ENCODE assay signal across 21 cellular contexts in genomic region chr2:119552902-119553301, GRCh38. TPM values are rescaled to one million over a fixed set of nuclear protein-coding genes. Genes with fewer than 3 reads are reported as not detected.
DNase-seq lines count a peak whose midpoint lies in the region; ATAC-seq, FAIRE-seq and TF ChIP-seq lines count a peak whose summit lies in the region.
"Had no signal": no experiment of that assay in that cellular context is flagged by ENCODE, and none has a peak within 500 bp of the region (broad histone marks: within the 10 kb centered on the region; RNA-seq: fewer than 3 reads in every experiment).

No MANE protein-coding gene starts in this region.

- H3K27me3 Mint-ChIP-seq in GM23338 (ENCODE audit: insufficient read depth, low read depth, poor library complexity) (peaks cover 2% of the 10 kb centered on the region), endothelial cell (ENCODE audit: unreplicated experiment) (no peaks in the 10 kb centered on the region)

- no peak for FAIRE-seq in K562 (lab: Jason Lieb, UNC)
- FAIRE-seq in pancreas (lab: Jason Lieb, UNC): no peak
- FAIRE-seq: H1, HepG2 had no signal

- H3K9me1 ChIP-seq in K562 (ENCODE audit: control insufficient read depth, insufficient read depth, low read length): no peaks in the 10 kb centered on the region

- intact Hi-C loops in K562 (cut with micrococcal nuclease): no loop called here
- intact Hi-C loops in left lung (cut with DNase I): no loop called here
- intact Hi-C loops in pancreas (cut with DNase I): no loop called here
- intact Hi-C loops in uterus (cut with DNase I; ENCODE audit: low total_unique reads): no loop called here

- no peaks in the 10 kb centered on the region for H3K79me2 ChIP-seq in GM23338 (replicated peaks; ENCODE audit: insufficient read depth)
- H3K79me2 ChIP-seq in K562 (ENCODE audit: control insufficient read depth, insufficient read depth, low read length): no peaks in the 10 kb centered on the region

- H3K4me3 ChIP-seq in GM23338: no peak overlapping the region
- H3K4me3 ChIP-seq in K562: no peak overlapping the region
- no peak overlapping the region for H3K4me3 ChIP-seq in left lung
- H3K4me3 ChIP-seq in pancreas: no peak overlapping the region
- no peak overlapping the region for H3K4me3 ChIP-seq in uterus

- no peaks in the 10 kb centered on the region; the same call in 2 of the 3 replicates for H3K4me1 Mint-ChIP-seq in GM23338
- no peaks in the 10 kb centered on the region for H3K4me1 Mint-ChIP-seq in endothelial cell (ENCODE audit: unreplicated experiment)
- H3K4me1 Mint-ChIP-seq: H9, IgD-negative memory B cell had no signal

- DNase-seq in GM23338 (ENCODE audit: low spot score): no peak
- no peak for DNase-seq in K562 (ENCODE audit: extremely low read depth in 1 of 4, low spot score in 3 of 4)
- DNase-seq in left lung: no peak
- no peak for DNase-seq in pancreas
- DNase-seq in endothelial cell (ENCODE audit: low spot score): no peak
- no peak for DNase-seq in uterus
- no peak for DNase-seq in AML-193 (lab: John Stamatoyannopoulos, UW)
- DNase-seq: ACHN; Caco-2; CD4-positive, alpha-beta T cell; DMS153; DMS79; GDM1; H9 had no signal

- POLR2A ChIA-PET in K562 (lab: Yijun Ruan, JAX): no interaction called here

- H3K9me3 ChIP-seq in K562 (replicated peaks; ENCODE audit: control insufficient read depth, insufficient read depth, low read depth, low read length) (no peaks in the 10 kb centered on the region), left lung (no peaks in the 10 kb centered on the region), pancreas (no peaks in the 10 kb centered on the region), uterus (no peaks in the 10 kb centered on the region)
- H3K9me3 ChIP-seq: Caco-2 had no signal

- no peaks in the 10 kb centered on the region for H3K36me3 ChIP-seq in GM23338 (ENCODE audit: insufficient read depth)
- no peaks in the 10 kb centered on the region for H3K36me3 ChIP-seq in K562 (ENCODE audit: control insufficient read depth, insufficient read depth, low read length)
- no peaks in the 10 kb centered on the region for H3K36me3 ChIP-seq in left lung
- no peaks in the 10 kb centered on the region for H3K36me3 ChIP-seq in pancreas
- H3K36me3 ChIP-seq in uterus: no peaks in the 10 kb centered on the region

- H2AFZ ChIP-seq in GM23338 (peak overlapping the region; percentile 40; the same call in 1 of the 2 replicates), K562 (ENCODE audit: low read depth, low read length) (peak overlapping the region; percentile 11; the same call in 1 of the 2 replicates)

- no TSS peak for BruUV-seq in K562 (replicated peaks; lab: Mats Ljungman, UMichigan)

- ATAC-seq in GM23338 (no peak), K562 (no peak), left lung (peak; percentile 66), pancreas (no peak), GM18517 (IDR thresholded peaks at IDR 0.05; ENCODE audit: unreplicated experiment) (no peak)
- ATAC-seq: HepG2 had no signal

- in situ Hi-C loops in K562 (cut with MboI): no loop called here

- no peak for TF ChIP-seq RAD21 in K562 (CRISPR knock-in tag; conservative IDR thresholded peaks at IDR 0.05 in 1 of 2, IDR thresholded peaks at IDR 0.05 in 1 of 2)

- TF ChIP-seq EP300 in K562 (IDR thresholded peaks at IDR 0.05; ENCODE audit: low read length): no peak

- H3K4me2 ChIP-seq in GM23338 (no peak overlapping the region), K562 (ENCODE audit: insufficient read depth, low read length) (no peak overlapping the region)

- H3K4me1 ChIP-seq in GM23338 (ENCODE audit: insufficient read depth) (no peaks in the 10 kb centered on the region), K562 (replicated peaks in 1 of 2; ENCODE audit: control insufficient read depth in 2 of 2, insufficient read depth in 2 of 2, low read length in 2 of 2) (no peaks in the 10 kb centered on the region), left lung (no peaks in the 10 kb centered on the region), pancreas (peaks cover 38 to 63% (median 53%) of the 10 kb centered on the region in 3 donors), uterus (no peaks in the 10 kb centered on the region)

- H3K27me3 ChIP-seq in GM23338 (ENCODE audit: insufficient read depth): no peaks in the 10 kb centered on the region
- H3K27me3 ChIP-seq in K562 (ENCODE audit: control insufficient read depth in 2 of 2, insufficient read depth in 2 of 2, low read length in 2 of 2): no peaks in the 10 kb centered on the region
- no peaks in the 10 kb centered on the region for H3K27me3 ChIP-seq in left lung
- H3K27me3 ChIP-seq in pancreas: no peaks in the 10 kb centered on the region
- no peaks in the 10 kb centered on the region for H3K27me3 ChIP-seq in uterus

- no peak overlapping the region for H3K4me3 Mint-ChIP-seq in GM23338
- H3K4me3 Mint-ChIP-seq in endothelial cell (ENCODE audit: unreplicated experiment): no peak overlapping the region
- H3K4me3 Mint-ChIP-seq: CD4-positive, alpha-beta T cell; H9; IgD-negative memory B cell had no signal

- no peak for TF ChIP-seq CTCF in GM23338 (conservative IDR thresholded peaks at IDR 0.05; ENCODE audit: low read depth in 2 of 2)
- TF ChIP-seq CTCF in K562 (IDR thresholded peaks at IDR 0.05 in 2 of 3, conservative IDR thresholded peaks at IDR 0.05 in 1 of 3; ENCODE audit: insufficient read depth in 2 of 3, low read depth in 1 of 3, low read length in 3 of 3): no peak
- TF ChIP-seq CTCF in left lung (IDR thresholded peaks at IDR 0.05): no peak
- TF ChIP-seq CTCF in pancreas (IDR thresholded peaks at IDR 0.05): no peak
- TF ChIP-seq CTCF in endothelial cell (IDR thresholded peaks at IDR 0.05; ENCODE audit: unreplicated experiment): no peak
- TF ChIP-seq CTCF in uterus (IDR thresholded peaks at IDR 0.05): no peak

- no peaks in the 10 kb centered on the region for H3F3A ChIP-seq in GM23338 (replicated peaks; ENCODE audit: low read depth)

- H3K9me2 ChIP-seq in GM23338 (ENCODE audit: insufficient read depth): peaks cover 5% of the 10 kb centered on the region

- H3K9me3 Mint-ChIP-seq in GM23338: no peaks in the 10 kb centered on the region
- no peaks in the 10 kb centered on the region for H3K9me3 Mint-ChIP-seq in endothelial cell (ENCODE audit: unreplicated experiment)
- H3K9me3 Mint-ChIP-seq: CD4-positive, alpha-beta T cell; H9; IgD-negative memory B cell had no signal

- 29% methylated on average over 3 of the region's 3 CpGs for WGBS in K562 (ENCODE audit: insufficient coverage, low coverage, missing lambda C conversion rate)
- WGBS in pancreas, 2 donors: 73 to 76% methylated on average over 3 of the region's 3 CpGs

- H3K27ac Mint-ChIP-seq in GM23338 (no peak overlapping the region), endothelial cell (ENCODE audit: unreplicated experiment) (no peak overlapping the region)
- H3K27ac Mint-ChIP-seq: CD4-positive, alpha-beta T cell; H9 had no signal

- TF ChIP-seq POLR2A in K562 (conservative IDR thresholded peaks at IDR 0.05) (no peak), uterus (IDR thresholded peaks at IDR 0.05) (no peak)

- no peak overlapping the region for H3K9ac ChIP-seq in K562 (ENCODE audit: insufficient read depth in 1 of 2, low read depth in 2 of 2, low read length in 2 of 2)

- H3K36me3 Mint-ChIP-seq in GM23338 (ENCODE audit: low read depth) (no peaks in the 10 kb centered on the region), endothelial cell (ENCODE audit: low read depth, unreplicated experiment) (no peaks in the 10 kb centered on the region)
- H3K36me3 Mint-ChIP-seq: IgD-negative memory B cell had no signal

- H3K27ac ChIP-seq in GM23338 (ENCODE audit: low read depth) (no peak overlapping the region), K562 (ENCODE audit: extremely low read depth, low read depth, low read length) (no peak overlapping the region), left lung (peak overlapping the region; percentile 48 to 79), pancreas (peak overlapping the region; percentile 10 to 88 (median 59)), uterus (no peak overlapping the region)
- H3K27ac ChIP-seq: C4-2B had no signal

- H4K20me1 ChIP-seq in GM23338 (replicated peaks; ENCODE audit: insufficient read depth) (no peaks in the 10 kb centered on the region), K562 (replicated peaks; ENCODE audit: control insufficient read depth, insufficient read depth, low read length) (no peaks in the 10 kb centered on the region)

- CTCF ChIA-PET in K562 (lab: Yijun Ruan, JAX; ENCODE audit: low intra/inter-chr PET ratio): no interaction called here

RNA-seq across cellular contexts. Expression of gene CFAP221, which starts 8.7 kb away (rescaled TPM):
- 0.23 and 0.42 TPM in 2 replicates for total RNA-seq in GM23338 (2014; rRNA removed; shearing (Covaris generic))
- 0.65 and 0.96 TPM in 2 replicates for polyA plus RNA-seq in GM23338 (2016; fragmentation: Nextera tagmentation; extraction: Ambion mirVana)
- total RNA-seq in K562 (2011; cell fraction: chromatin; rRNA removed; ENCODE audit: low replicate concordance): 0.90 TPM in 1 of 2 replicates, not detected in the other
- total RNA-seq in K562 (2011; cell fraction: nucleolus; rRNA removed): 0.53 TPM in 1 of 2 replicates, not detected in the other
- total RNA-seq in K562 (2011; cell fraction: nucleoplasm; rRNA removed): 0.44 TPM in 1 of 2 replicates, not detected in the other
- 0.09 and 1.2 TPM in 2 replicates for total RNA-seq in K562 (2014; rRNA removed)
- total RNA-seq in K562 (2014; rRNA removed; fragmentation: Illumina TruSeq; extraction: Trizol): 0.48 and 0.84 TPM in 2 replicates
- total RNA-seq in K562 (2015; rRNA removed; fragmentation: Illumina TruSeq; extraction: Trizol): 0.65 and 0.98 TPM in 2 replicates
- total RNA-seq in K562 (2021): 0.35 and 0.51 TPM in 2 replicates
- polyA plus RNA-seq in K562 (2011; rRNA removed): 0.35 and 0.41 TPM in 2 replicates
- 0.03 and 0.06 TPM in 2 replicates for polyA plus RNA-seq in K562 (2011; cell fraction: cytosol; rRNA removed)
- 0.46 and 0.53 TPM in 2 replicates for polyA plus RNA-seq in K562 (2011; cell fraction: nucleus; rRNA removed)
- 0.71 and 1.5 TPM in 2 replicates for polyA plus RNA-seq in K562 (2012)
- polyA plus RNA-seq in K562 (2014; fragmentation: Illumina TruSeq; extraction: Trizol): 0.64 and 1.4 TPM in 2 replicates
- under 1 TPM; 0.69 to 0.70 TPM for polyA plus RNA-seq in K562 (2014; fragmentation: Nextera tagmentation; extraction: Ambion mirVana)
- polyA plus RNA-seq in K562 (2014; rRNA removed): 0.16 and 0.62 TPM in 2 replicates
- polyA minus RNA-seq in K562 (2011; rRNA and poly(A)+ RNA removed): not detected in 2 replicates
- polyA minus RNA-seq in K562 (2011; cell fraction: cytosol; rRNA and poly(A)+ RNA removed): not detected in 2 replicates
- 0.44 and 1.1 TPM in 2 replicates for polyA minus RNA-seq in K562 (2011; cell fraction: nucleus; rRNA and poly(A)+ RNA removed)
- 10 to 100 TPM; 20.0 to 20.8 TPM for total RNA-seq in left lung
- total RNA-seq in pancreas: 10 to 100 TPM; 10.1 to 24.3 (median 14.1) TPM
- polyA plus RNA-seq in pancreas: 10 to 100 TPM; 13.6 to 25.3 TPM
- 1.1 TPM for total RNA-seq in endothelial cell (ENCODE audit: unreplicated experiment)
- 1 to 10 TPM in 3 of 4 donors, under 1 TPM in 1; 0.51 to 5.0 (median 3.7) TPM for total RNA-seq in uterus
- total RNA-seq: Caco-2; CD4-positive, alpha-beta T cell; HepG2 had no signal
- polyA plus RNA-seq: HepG2, IgD-negative memory B cell had no signal

RNA-seq across cellular contexts. Expression of gene SCTR, which starts 28.6 kb away (rescaled TPM):
- total RNA-seq in GM23338 (2014; rRNA removed; shearing (Covaris generic)): not detected in 2 replicates
- polyA plus RNA-seq in GM23338 (2016; fragmentation: Nextera tagmentation; extraction: Ambion mirVana): not detected in 2 replicates
- not detected in 2 replicates for total RNA-seq in K562 (2011; cell fraction: chromatin; rRNA removed; ENCODE audit: low replicate concordance)
- not detected in 2 replicates for total RNA-seq in K562 (2011; cell fraction: nucleolus; rRNA removed)
- total RNA-seq in K562 (2011; cell fraction: nucleoplasm; rRNA removed): not detected in 2 replicates
- not detected in 2 replicates for total RNA-seq in K562 (2014; rRNA removed)
- total RNA-seq in K562 (2014; rRNA removed; fragmentation: Illumina TruSeq; extraction: Trizol): not detected in 2 replicates
- total RNA-seq in K562 (2015; rRNA removed; fragmentation: Illumina TruSeq; extraction: Trizol): not detected in 2 replicates
- not detected in 2 replicates for total RNA-seq in K562 (2021)
- not detected in 2 replicates for polyA plus RNA-seq in K562 (2011; rRNA removed)
- polyA plus RNA-seq in K562 (2011; cell fraction: cytosol; rRNA removed): not detected in 2 replicates
- not detected in 2 replicates for polyA plus RNA-seq in K562 (2011; cell fraction: nucleus; rRNA removed)
- 0.22 TPM in 1 of 2 replicates, not detected in the other for polyA plus RNA-seq in K562 (2012)
- polyA plus RNA-seq in K562 (2014; fragmentation: Illumina TruSeq; extraction: Trizol): not detected in 2 replicates
- not detected for polyA plus RNA-seq in K562 (2014; fragmentation: Nextera tagmentation; extraction: Ambion mirVana)
- not detected in 2 replicates for polyA plus RNA-seq in K562 (2014; rRNA removed)
- polyA minus RNA-seq in K562 (2011; rRNA and poly(A)+ RNA removed): not detected in 2 replicates
- polyA minus RNA-seq in K562 (2011; cell fraction: cytosol; rRNA and poly(A)+ RNA removed): not detected in 2 replicates
- polyA minus RNA-seq in K562 (2011; cell fraction: nucleus; rRNA and poly(A)+ RNA removed): not detected in 2 replicates
- total RNA-seq in left lung: 10 to 100 TPM; 10.1 to 13.7 TPM
- 10 to 100 TPM; 31.9 to 93.8 (median 69.0) TPM for total RNA-seq in pancreas
- 1,000 to 10,000 TPM; 1,078 to 1,263 TPM for polyA plus RNA-seq in pancreas
- total RNA-seq in endothelial cell (ENCODE audit: unreplicated experiment): not detected
- not detected for total RNA-seq in uterus
- total RNA-seq: Caco-2; CD4-positive, alpha-beta T cell; Daoy; H1; H9; HepG2 had no signal
- polyA plus RNA-seq: BJ, HepG2, IgD-negative memory B cell had no signal

Comparison
In these comparisons a context has a peak if more than half of its experiments do, and no peak if none do; other contexts are left out.
1. H3K27ac ChIP-seq: peak in left lung (2 of 2) and pancreas (4 of 4); none in GM23338 (single experiment), K562 (single experiment) and uterus (0 of 2).
2. RNA of gene SCTR, which starts 28.6 kb away (total RNA-seq): 31.9 to 93.8 TPM in pancreas and 10.1 to 13.7 TPM in left lung; not detected in GM23338, not detected in K562, not detected in endothelial cell (single experiment) and not detected in uterus; every median in the first group is over 10 times any median in the second.